Comparison of ENCODE assay signal across 8 cellular contexts in genomic region chr10:32865170-32865569, GRCh38.
"Had no signal": no experiment of that assay in that cellular context is flagged by ENCODE, and none has a peak within 500 bp of the region (broad histone marks: within the 10 kb centered on the region; RNA-seq: fewer than 3 reads in every experiment).

No MANE protein-coding gene starts in this region.

- H3K9me3 Mint-ChIP-seq: GM23338 had no signal

- H3K9me3 ChIP-seq: HAP-1 had no signal

- H3K27ac Mint-ChIP-seq: GM23338 had no signal

- H3K36me3 ChIP-seq: HAP-1 had no signal

- H3K4me1 Mint-ChIP-seq: GM23338 had no signal

- H3K4me2 ChIP-seq: GM23338 had no signal

- ATAC-seq: GM23338, HCT116 had no signal

- DNase-seq: H7, IMR-90, KBM-7 had no signal

- FAIRE-seq: H1, HTR-8/SVneo had no signal

- H3K4me3 ChIP-seq: GM23338, HAP-1 had no signal

- H2AFZ ChIP-seq: GM23338 had no signal

- H3K4me1 ChIP-seq: HAP-1 had no signal

- H3K4me3 Mint-ChIP-seq: GM23338 had no signal
